ENCODE assay signal across 13 cellular contexts in the genomic region with DNA sequence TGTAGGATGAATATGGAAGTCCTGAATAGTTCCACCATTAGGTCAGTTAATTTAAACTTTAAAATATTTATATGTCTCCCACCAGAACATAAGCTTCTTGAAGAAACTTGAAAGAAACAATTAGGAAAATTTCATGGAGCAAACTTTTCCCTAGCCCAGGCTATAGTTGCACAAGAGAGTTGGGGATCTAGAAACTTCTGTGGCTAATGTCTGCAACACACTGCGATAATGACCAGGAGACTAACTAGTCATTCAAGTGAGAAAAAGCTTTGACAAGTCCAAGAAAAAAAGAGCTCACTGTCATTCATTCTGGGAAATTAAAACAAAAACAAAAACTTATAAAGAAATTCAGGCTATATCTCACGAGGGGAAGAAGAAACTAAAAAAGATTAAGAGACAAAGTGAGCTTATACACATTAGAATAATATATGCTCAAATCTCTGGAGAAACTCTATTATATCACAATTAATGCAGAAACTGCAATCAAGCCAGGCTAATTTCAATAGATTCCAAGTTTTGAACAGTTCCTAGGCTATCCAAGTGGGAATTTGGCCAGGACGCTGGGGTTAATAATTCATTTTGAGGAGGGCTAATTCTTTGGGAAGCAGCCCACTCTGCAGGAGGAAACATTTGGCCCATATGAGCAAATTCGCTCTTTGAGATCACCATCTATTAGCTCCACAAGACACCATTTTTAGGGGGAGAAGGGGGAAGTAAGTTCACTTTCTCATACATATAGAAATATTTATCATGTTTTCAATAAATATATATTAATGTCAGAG.
"Had no signal": no experiment of that assay in that cellular context is flagged by ENCODE, and none has a peak within 500 bp of the region (broad histone marks: within the 10 kb centered on the region; RNA-seq: fewer than 3 reads in every experiment).

No MANE protein-coding gene starts in this region.

- H3K9me3 ChIP-seq: ascending aorta, left lung, tibial artery, vagina had no signal

- DNase-seq: activated CD4-positive, alpha-beta T cell treated with anti-CD3 and anti-CD28 coated beads, Interleukin-2, amount 50 U/mL, for 4 hours; activated CD4-positive, CD25-positive, alpha-beta regulatory T cell treated with anti-CD3 and anti-CD28 coated beads, Interleukin-2, amount 50 U/mL, for 72 hours; activated T-cell treated with anti-CD3 and anti-CD28 coated beads, Interleukin-2, amount 50 U/mL, for 48 hours; effector memory CD8-positive, alpha-beta T cell; foreskin fibroblast; left lung; retina; SW 1271; tibial artery had no signal

- H3K27me3 ChIP-seq: ascending aorta, left lung, tibial artery, vagina had no signal

- H3K4me3 ChIP-seq: ascending aorta, left lung, tibial artery, vagina had no signal

- H2AFZ ChIP-seq: parathyroid adenoma had no signal

- ATAC-seq: effector memory CD8-positive, alpha-beta T cell; left lung had no signal

- H3K36me3 ChIP-seq: ascending aorta, left lung, tibial artery had no signal

- H3K9ac ChIP-seq: parathyroid adenoma had no signal

- H3K4me1 ChIP-seq: ascending aorta, left lung, parathyroid adenoma, vagina had no signal

- H3K27ac ChIP-seq: ascending aorta, epithelial cell of prostate, left lung, parathyroid adenoma, tibial artery, vagina had no signal
